Comparison of ENCODE assay signal across 23 cellular contexts in genomic region chr12:129001-129400, GRCh38.
A peak's percentile ranks its signal among the peaks of the same experiment; 100 is the strongest.
DNase-seq lines count a peak whose midpoint lies in the region; ATAC-seq and TF ChIP-seq lines count a peak whose summit lies in the region.
"Had no signal": no experiment of that assay in that cellular context is flagged by ENCODE, and none has a peak within 500 bp of the region (broad histone marks: within the 10 kb centered on the region; RNA-seq: fewer than 3 reads in every experiment).

No MANE protein-coding gene starts in this region.

- DNase-seq in G401 (ENCODE audit: low spot score) (peak; percentile 67), OCI-LY7 (ENCODE audit: low spot score) (no peak), cerebellum (ENCODE audit: low spot score) (peak; percentile 44), neuronal stem cell (ENCODE audit: low spot score) (no peak), GM03348 (ENCODE audit: low spot score) (no peak)
- DNase-seq: 8988T; ACHN; BE2C; CD4-positive, alpha-beta memory T cell; CD4-positive, CD25-positive, alpha-beta regulatory T cell; CD8-positive, alpha-beta memory T cell; COR-L47; DMS 273 treated with DMSO at 0.1 percent for 48 hours; DMS153; DMS53; DMS79; DND-41; EL; GF-D8 had no signal

- no peaks in the 10 kb centered on the region for H3K79me1 ChIP-seq in neuronal stem cell (ENCODE audit: low read depth, low read length)

- peak overlapping the region; percentile 68 for H3K23ac ChIP-seq in neuronal stem cell (ENCODE audit: low read depth, low read length, poor library complexity)

- H3K9me3 ChIP-seq in OCI-LY7 (ENCODE audit: low read length) (no peaks in the 10 kb centered on the region), neuronal stem cell (replicated peaks in 1 of 2; ENCODE audit: control insufficient read depth in 2 of 2, insufficient read depth in 1 of 2, low read depth in 1 of 2, low read length in 2 of 2) (no peaks in the 10 kb centered on the region)
- H3K9me3 ChIP-seq: BE2C, BLaER1 had no signal

- H2BK12ac ChIP-seq in neuronal stem cell (ENCODE audit: low read length): peak overlapping the region; percentile 28

- H4K91ac ChIP-seq in neuronal stem cell (ENCODE audit: low read depth, low read length, poor library complexity): no peak overlapping the region

- ATAC-seq in HG02678 (IDR thresholded peaks at IDR 0.05; ENCODE audit: unreplicated experiment): no peak
- ATAC-seq in HG03135 (IDR thresholded peaks at IDR 0.05; ENCODE audit: unreplicated experiment): no peak
- ATAC-seq: GM12878 had no signal

- TF ChIP-seq CTCF in OCI-LY7 (conservative IDR thresholded peaks at IDR 0.05; ENCODE audit: low read length): no peak

- H2BK15ac ChIP-seq in neuronal stem cell (ENCODE audit: low read length): no peak overlapping the region

- H3K18ac ChIP-seq in neuronal stem cell (ENCODE audit: low read length): peak overlapping the region; percentile 67

- no peak overlapping the region for H2BK5ac ChIP-seq in neuronal stem cell (ENCODE audit: low read length)

- H3K4me2 ChIP-seq in OCI-LY7 (ENCODE audit: low read length): no peak overlapping the region
- H3K4me2 ChIP-seq in neuronal stem cell (ENCODE audit: insufficient read depth, low read length, poor library complexity, severe bottlenecking): no peak overlapping the region
- H3K4me2 ChIP-seq: BLaER1 had no signal

- H2AK5ac ChIP-seq in neuronal stem cell (ENCODE audit: low read depth, low read length): peak overlapping the region; percentile 85

- H3K4me3 ChIP-seq in OCI-LY7 (ENCODE audit: low read depth, low read length, poor library complexity, severe bottlenecking) (no peak overlapping the region), neuronal stem cell (ENCODE audit: low read length in 2 of 2) (peak overlapping the region in 1 of 2 donors; percentile 25)
- H3K4me3 ChIP-seq: BLaER1, GM12878 had no signal

- H3K14ac ChIP-seq in neuronal stem cell (ENCODE audit: low read length): peak overlapping the region; percentile 26

- in situ Hi-C loops in G401 (cut with HindIII; ENCODE audit: low sequenced_read_pairs): no loop called here

- WGBS in neuronal stem cell (ENCODE audit: extremely low coverage in 2 of 2, insufficient read length in 2 of 2, insufficient replicate concordance in 1 of 2), 2 donors: no CpG with 5 or more reads among the region's 10 CpGs

- peaks cover 0 to 30% (median 2%) of the 10 kb centered on the region in 3 experiments for H3K27me3 ChIP-seq in neuronal stem cell (ENCODE audit: control insufficient read depth in 3 of 3, insufficient read depth in 3 of 3, low read depth in 1 of 3, low read length in 3 of 3)
- H3K27me3 ChIP-seq: BE2C, BLaER1 had no signal

- POLR2A ChIA-PET in OCI-LY7 (lab: Charles Lee): no interaction called here

- no peaks in the 10 kb centered on the region for H3K9me2 ChIP-seq in OCI-LY7 (ENCODE audit: insufficient read depth, low read length)

- H3K4me1 ChIP-seq in OCI-LY7 (ENCODE audit: insufficient read depth, low read length, poor library complexity, severe bottlenecking) (peaks cover 16% of the 10 kb centered on the region), neuronal stem cell (ENCODE audit: control insufficient read depth in 2 of 2, insufficient read depth in 1 of 2, low read depth in 1 of 2, low read length in 2 of 2) (peaks cover 0 to 13% of the 10 kb centered on the region in 2 donors)
- H3K4me1 ChIP-seq: BE2C had no signal

- H4K20me1 ChIP-seq in OCI-LY7 (ENCODE audit: insufficient read depth, low read length): no peaks in the 10 kb centered on the region
- H4K20me1 ChIP-seq: BLaER1 had no signal

- CTCF ChIA-PET in OCI-LY7 (lab: Charles Lee; ENCODE audit: unreplicated experiment): no interaction called here

- no peaks in the 10 kb centered on the region for H3K79me2 ChIP-seq in OCI-LY7 (ENCODE audit: insufficient read depth, low read depth, low read length)

- intact Hi-C loops in OCI-LY7 (cut with micrococcal nuclease; ENCODE audit: unreplicated experiment): no loop called here

- no peak overlapping the region for H2BK120ac ChIP-seq in neuronal stem cell (ENCODE audit: low read depth, low read length)

- BruUV-seq in OCI-LY7 (replicated peaks; lab: Mats Ljungman, UMichigan): no TSS peak

- H2AFZ ChIP-seq in OCI-LY7 (ENCODE audit: low read length) (peak overlapping the region; percentile 76; the same call in 1 of the 2 replicates), neuronal stem cell (ENCODE audit: low read length) (no peak overlapping the region)

- H3K9ac ChIP-seq in neuronal stem cell (ENCODE audit: low read depth, low read length, poor library complexity): no peak overlapping the region
- H3K9ac ChIP-seq: BLaER1 had no signal

- H3K4ac ChIP-seq in neuronal stem cell (ENCODE audit: low read length): no peak overlapping the region

- H4K8ac ChIP-seq in neuronal stem cell (ENCODE audit: low read depth, low read length): no peak overlapping the region

- H3K36me3 ChIP-seq in OCI-LY7 (ENCODE audit: insufficient read depth, low read length) (no peaks in the 10 kb centered on the region), neuronal stem cell (replicated peaks in 1 of 2; ENCODE audit: control insufficient read depth in 2 of 2, insufficient read depth in 2 of 2, low read length in 2 of 2) (no peaks in the 10 kb centered on the region)
- H3K36me3 ChIP-seq: BE2C, BLaER1 had no signal

- H3K27ac ChIP-seq in OCI-LY7 (ENCODE audit: low read depth, low read length, poor library complexity, severe bottlenecking) (no peak overlapping the region), neuronal stem cell (replicated peaks; ENCODE audit: low read length) (no peak overlapping the region)
- H3K27ac ChIP-seq: BLaER1 had no signal

Comparison
In these comparisons a context has a peak if more than half of its experiments do, and no peak if none do; other contexts are left out.
1. DNase-seq: peak in G401 (single experiment) and cerebellum (single experiment); none in OCI-LY7 (single experiment), neuronal stem cell (single experiment) and GM03348 (single experiment).